In genomic region chr4:55547918-55548317, GRCh38 we compare ENCODE assay signal across 8 cellular contexts. TPM values are rescaled to one million over a fixed set of nuclear protein-coding genes. Genes with fewer than 3 reads are reported as not detected.
DNase-seq lines count a peak whose midpoint lies in the region; ATAC-seq, FAIRE-seq and TF ChIP-seq lines count a peak whose summit lies in the region.

No MANE protein-coding gene starts in this region.

- no peak for FAIRE-seq in K562 (lab: Jason Lieb, UNC)

- POLR2A ChIA-PET in A673 (lab: Charles Lee; ENCODE audit: low non-redundant PET) (no interaction called here), K562 (lab: Yijun Ruan, JAX) (no interaction called here)

- 79% methylated on average over 4 of the region's 4 CpGs for WGBS in K562 (ENCODE audit: insufficient coverage, low coverage, missing lambda C conversion rate)
- 69 to 74% methylated on average over 3 of the region's 4 CpGs for WGBS in mesodermal cell (ENCODE audit: insufficient coverage in 2 of 2), 2 experiments

- H3K9ac ChIP-seq in K562 (ENCODE audit: insufficient read depth in 1 of 2, low read depth in 2 of 2, low read length in 2 of 2): no peak overlapping the region

- intact Hi-C loops in A673 (cut with micrococcal nuclease; ENCODE audit: unreplicated experiment) (loop anchor here (10.0 kb wide), 1 partner anchor 317 kb away; no protein-coding TSS in a partner anchor), K562 (cut with micrococcal nuclease) (loop anchor here (2.0 to 10.0 kb wide), 6 partner anchors 89 to 363 kb away; partner anchors contain the start of genes NMU and SRD5A3), sciatic nerve (cut with DNase I) (no loop called here)

- TF ChIP-seq CTCF in A673 (conservative IDR thresholded peaks at IDR 0.05; ENCODE audit: low read depth, low read length) (no peak), HFF-Myc (IDR thresholded peaks at IDR 0.05; ENCODE audit: low read depth, low read length, missing control alignments) (no peak), K562 (IDR thresholded peaks at IDR 0.05 in 2 of 3, conservative IDR thresholded peaks at IDR 0.05 in 1 of 3; ENCODE audit: insufficient read depth in 2 of 3, low read depth in 1 of 3, low read length in 3 of 3) (no peak)

- DNase-seq in A673 (ENCODE audit: low spot score) (no peak), HFF-Myc (ENCODE audit: extremely low read depth, low read depth) (no peak), K562 (ENCODE audit: extremely low read depth in 1 of 4, low spot score in 3 of 4) (no peak), NCI-H1048 (lab: John Stamatoyannopoulos, UW) (no peak), sciatic nerve (ENCODE audit: low spot score) (no peak), DMS114 treated with DMSO at 0.1 percent for 48 hours (lab: John Stamatoyannopoulos, UW; ENCODE audit: unreplicated experiment) (no peak)

- CTCF ChIA-PET in A673 (lab: Charles Lee): no interaction called here
- CTCF ChIA-PET in K562 (lab: Yijun Ruan, JAX; ENCODE audit: low intra/inter-chr PET ratio): no interaction called here

- H3K4me3 ChIP-seq in A673 (ENCODE audit: low read depth, low read length, poor library complexity, severe bottlenecking) (peak overlapping the region; percentile 73), HFF-Myc (replicated peaks; ENCODE audit: low read depth, low read length) (peak overlapping the region; percentile 75), K562 (no peak overlapping the region), mesodermal cell (ENCODE audit: extremely low read depth, insufficient read depth, low read length, poor library complexity, severe bottlenecking) (peak overlapping the region; percentile 80)

- H3K36me3 ChIP-seq in A673 (ENCODE audit: insufficient read depth, low read length, poor library complexity, severe bottlenecking): no peaks in the 10 kb centered on the region
- H3K36me3 ChIP-seq in K562 (ENCODE audit: control insufficient read depth, insufficient read depth, low read length): no peaks in the 10 kb centered on the region
- no peaks in the 10 kb centered on the region for H3K36me3 ChIP-seq in mesodermal cell (ENCODE audit: control insufficient read depth, insufficient read depth, low read length)

- H3K9me3 ChIP-seq in A673 (ENCODE audit: low read depth, low read length, poor library complexity, severe bottlenecking) (no peaks in the 10 kb centered on the region), K562 (replicated peaks; ENCODE audit: control insufficient read depth, insufficient read depth, low read depth, low read length) (no peaks in the 10 kb centered on the region), mesodermal cell (ENCODE audit: control insufficient read depth, low read length) (no peaks in the 10 kb centered on the region)

- ATAC-seq in K562 (no peak), HG03442 (IDR thresholded peaks at IDR 0.05; ENCODE audit: unreplicated experiment) (no peak), sciatic nerve (no peak)

- in situ Hi-C loops in K562 (cut with MboI): loop anchor here (10.0 kb wide), 1 partner anchor 203 kb away; the partner anchor contains the start of gene SRD5A3

- H3K79me2 ChIP-seq in K562 (ENCODE audit: control insufficient read depth, insufficient read depth, low read length): peaks cover 31% of the 10 kb centered on the region

- no peaks in the 10 kb centered on the region for H3K27me3 ChIP-seq in A673 (replicated peaks; ENCODE audit: insufficient read depth, low read depth, low read length, poor library complexity)
- no peaks in the 10 kb centered on the region for H3K27me3 ChIP-seq in K562 (ENCODE audit: control insufficient read depth in 2 of 2, insufficient read depth in 2 of 2, low read length in 2 of 2)

- H4K20me1 ChIP-seq in K562 (replicated peaks; ENCODE audit: control insufficient read depth, insufficient read depth, low read length): no peaks in the 10 kb centered on the region

- TF ChIP-seq EP300 in K562 (IDR thresholded peaks at IDR 0.05; ENCODE audit: low read length): no peak

- no peak overlapping the region for H3K27ac ChIP-seq in A673 (ENCODE audit: low read depth, low read length, poor library complexity, severe bottlenecking)
- no peak overlapping the region for H3K27ac ChIP-seq in K562 (ENCODE audit: extremely low read depth, low read depth, low read length)
- peak overlapping the region; percentile 93 for H3K27ac ChIP-seq in mesodermal cell (ENCODE audit: low read depth, low read length, severe bottlenecking)

- no peak for TF ChIP-seq POLR2A in K562 (conservative IDR thresholded peaks at IDR 0.05)

- no TSS peak for BruUV-seq in A673 (replicated peaks; lab: Mats Ljungman, UMichigan)
- BruUV-seq in K562 (replicated peaks; lab: Mats Ljungman, UMichigan): no TSS peak

- peak overlapping the region; percentile 80; the same call in 1 of the 2 replicates for H3K4me2 ChIP-seq in K562 (ENCODE audit: insufficient read depth, low read length)

- H3K4me1 ChIP-seq in A673 (ENCODE audit: insufficient read depth, low read length, poor library complexity, severe bottlenecking) (peaks cover 5% of the 10 kb centered on the region), K562 (replicated peaks in 1 of 2; ENCODE audit: control insufficient read depth in 2 of 2, insufficient read depth in 2 of 2, low read length in 2 of 2) (peaks cover 9 to 24% of the 10 kb centered on the region in 2 experiments; a peak in 4 of 5 replicates), mesodermal cell (ENCODE audit: control insufficient read depth, insufficient read depth, low read length, poor library complexity, severe bottlenecking) (peaks cover 4% of the 10 kb centered on the region)

- no peaks in the 10 kb centered on the region for H3K9me1 ChIP-seq in K562 (ENCODE audit: control insufficient read depth, insufficient read depth, low read length)

- no peak for TF ChIP-seq RAD21 in K562 (CRISPR knock-in tag; conservative IDR thresholded peaks at IDR 0.05 in 1 of 2, IDR thresholded peaks at IDR 0.05 in 1 of 2)

- peak overlapping the region; percentile 82; the same call in 1 of the 2 replicates for H2AFZ ChIP-seq in K562 (ENCODE audit: low read depth, low read length)

TF ChIP-seq in K562, 482 proteins besides CTCF, POLR2A, EP300 and RAD21:
- TF ChIP-seq GTF2F1 (IDR thresholded peaks at IDR 0.05; ENCODE audit: low read depth, low read length) (no peak), U2AF1 (optimal IDR thresholded peaks at IDR 0.05; ENCODE audit: low read depth, low read length) (no peak), ZNF316 (IDR thresholded peaks at IDR 0.05) (peak; percentile 82), FOXJ2 (tag; IDR thresholded peaks at IDR 0.05) (0 out of 2 replicates have a peak, but pooled peaks have one; percentile 26), MAFG (tag; conservative IDR thresholded peaks at IDR 0.05) (0 out of 2 replicates have a peak, but pooled peaks have one; percentile 26), NONO (IDR thresholded peaks at IDR 0.05; ENCODE audit: low read depth in 2 of 2, low read length in 1 of 2) (no peak), C11orf30 (IDR thresholded peaks at IDR 0.05; ENCODE audit: low read depth) (peak; percentile 66)

RNA-seq across cellular contexts. Expression of gene CLOCK, which starts 1.2 kb away (rescaled TPM):
- total RNA-seq in A673 (2021) (14.9 TPM in 2 replicates), K562 (2014; rRNA removed) (7.6 and 8.1 TPM in 2 replicates), K562 (2014; rRNA removed; fragmentation: Illumina TruSeq; extraction: Trizol) (13.0 and 13.1 TPM in 2 replicates), K562 (2015; rRNA removed; fragmentation: Illumina TruSeq; extraction: Trizol) (13.4 and 14.4 TPM in 2 replicates), K562 (2021) (10.4 and 11.1 TPM in 2 replicates), sciatic nerve (31.1 TPM)
- 19.0 and 56.6 TPM in 2 replicates for total RNA-seq in K562 (2011; cell fraction: chromatin; rRNA removed; ENCODE audit: low replicate concordance)
- 11.3 and 13.7 TPM in 2 replicates for total RNA-seq in K562 (2011; cell fraction: nucleolus; rRNA removed)
- total RNA-seq in K562 (2011; cell fraction: nucleoplasm; rRNA removed): 21.7 and 34.1 TPM in 2 replicates
- polyA plus RNA-seq in K562 (2011; rRNA removed) (11.5 and 12.8 TPM in 2 replicates), K562 (2014; fragmentation: Illumina TruSeq; extraction: Trizol) (7.5 and 9.4 TPM in 2 replicates), K562 (2014; fragmentation: Nextera tagmentation; extraction: Ambion mirVana) (1 to 10 TPM; 3.7 to 4.5 TPM), K562 (2014; rRNA removed) (7.3 and 10.1 TPM in 2 replicates)
- polyA plus RNA-seq in K562 (2011; cell fraction: cytosol; rRNA removed): 5.6 and 5.9 TPM in 2 replicates
- 20.8 and 20.9 TPM in 2 replicates for polyA plus RNA-seq in K562 (2011; cell fraction: nucleus; rRNA removed)
- 6.8 and 8.2 TPM in 2 replicates for polyA plus RNA-seq in K562 (2012)
- 26.4 and 36.7 TPM in 2 replicates for polyA minus RNA-seq in K562 (2011; rRNA and poly(A)+ RNA removed)
- 7.6 and 15.2 TPM in 2 replicates for polyA minus RNA-seq in K562 (2011; cell fraction: cytosol; rRNA and poly(A)+ RNA removed)
- polyA minus RNA-seq in K562 (2011; cell fraction: nucleus; rRNA and poly(A)+ RNA removed): 24.5 and 39.3 TPM in 2 replicates
- polyA plus RNA-seq in mesodermal cell (2013, experiment 1 of 2): 16.1 TPM
- polyA plus RNA-seq in mesodermal cell (2013, experiment 2 of 2): 16.9 TPM

RNA-seq across cellular contexts. Expression of gene PDCL2, which starts 44.1 kb away (rescaled TPM):
- total RNA-seq in A673 (2021) (not detected in 2 replicates), K562 (2014; rRNA removed) (0.37 and 2.0 TPM in 2 replicates), K562 (2014; rRNA removed; fragmentation: Illumina TruSeq; extraction: Trizol) (1.8 and 1.9 TPM in 2 replicates), K562 (2015; rRNA removed; fragmentation: Illumina TruSeq; extraction: Trizol) (1.5 and 2.5 TPM in 2 replicates), K562 (2021) (1.2 and 1.7 TPM in 2 replicates), sciatic nerve (not detected)
- 2.7 TPM in 1 of 2 replicates, not detected in the other for total RNA-seq in K562 (2011; cell fraction: chromatin; rRNA removed; ENCODE audit: low replicate concordance)
- not detected in 2 replicates for total RNA-seq in K562 (2011; cell fraction: nucleolus; rRNA removed)
- not detected in 2 replicates for total RNA-seq in K562 (2011; cell fraction: nucleoplasm; rRNA removed)
- polyA plus RNA-seq in K562 (2011; rRNA removed) (0.49 and 1.4 TPM in 2 replicates), K562 (2014; fragmentation: Illumina TruSeq; extraction: Trizol) (0.62 and 0.97 TPM in 2 replicates), K562 (2014; fragmentation: Nextera tagmentation; extraction: Ambion mirVana) (under 1 TPM; 0.62 to 0.87 TPM), K562 (2014; rRNA removed) (0.73 and 1.7 TPM in 2 replicates)
- 0.16 TPM in 1 of 2 replicates, not detected in the other for polyA plus RNA-seq in K562 (2011; cell fraction: cytosol; rRNA removed)
- 0.37 and 0.70 TPM in 2 replicates for polyA plus RNA-seq in K562 (2011; cell fraction: nucleus; rRNA removed)
- polyA plus RNA-seq in K562 (2012): 0.79 and 1.2 TPM in 2 replicates
- 0.57 and 0.60 TPM in 2 replicates for polyA minus RNA-seq in K562 (2011; rRNA and poly(A)+ RNA removed)
- polyA minus RNA-seq in K562 (2011; cell fraction: cytosol; rRNA and poly(A)+ RNA removed): not detected in 2 replicates
- polyA minus RNA-seq in K562 (2011; cell fraction: nucleus; rRNA and poly(A)+ RNA removed): 0.67 and 1.00 TPM in 2 replicates
- polyA plus RNA-seq in mesodermal cell (2013, experiment 1 of 2): not detected
- not detected for polyA plus RNA-seq in mesodermal cell (2013, experiment 2 of 2)
